11 cellular contexts compared by ENCODE assay signal in genomic region chr3:127994011-127994410, GRCh38.
"Had no signal": no experiment of that assay in that cellular context is flagged by ENCODE, and none has a peak within 500 bp of the region (broad histone marks: within the 10 kb centered on the region; RNA-seq: fewer than 3 reads in every experiment).

No MANE protein-coding gene starts in this region.

- H3K36me3 ChIP-seq: HAP-1 had no signal

- ATAC-seq: GM23338, HCT116 had no signal

- H3K9me3 ChIP-seq: HAP-1 had no signal

- H3K27ac ChIP-seq: GM23248 had no signal

- DNase-seq: GM23248, GOT3, H7, H9, HCEC 1CT, HFFc6 had no signal

- H3K4me1 ChIP-seq: HAP-1 had no signal

- FAIRE-seq: H1, H54 had no signal

- H3K4me3 ChIP-seq: GM23248, GM23338, HAP-1 had no signal
